In the genomic region with DNA sequence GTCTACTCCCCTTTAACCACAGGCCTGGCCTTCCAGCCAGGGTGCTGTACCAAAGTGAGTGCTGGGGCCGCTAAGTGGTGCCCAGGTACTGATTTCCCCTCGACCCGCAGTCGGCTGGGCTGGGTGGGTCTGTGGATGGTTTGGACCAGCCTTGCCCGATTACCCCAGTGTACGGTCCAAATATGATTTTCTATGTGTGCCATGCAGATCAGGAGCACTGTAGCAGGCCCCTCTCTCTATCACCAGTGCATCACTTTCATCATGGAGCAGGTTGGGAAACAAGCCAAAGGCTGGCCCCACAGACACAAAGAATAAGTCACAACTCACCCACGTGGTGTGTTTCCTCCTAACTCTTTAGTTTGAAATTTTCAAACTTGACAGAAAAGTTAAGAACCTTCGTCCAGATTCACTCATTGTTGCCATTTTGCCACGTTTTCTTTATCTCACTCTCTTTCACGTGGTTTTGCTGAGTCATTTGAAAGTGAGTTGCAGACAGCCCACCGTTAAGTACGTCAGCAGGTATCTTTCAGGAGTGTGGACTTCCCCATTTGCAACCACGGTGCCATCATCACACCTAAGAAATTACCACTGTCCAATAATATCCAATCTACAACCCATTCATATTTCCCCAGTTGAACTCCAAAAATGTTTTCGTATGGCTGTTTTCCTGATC, we compare ENCODE assay signal across 8 cellular contexts. TPM values are rescaled to one million over a fixed set of nuclear protein-coding genes. Genes with fewer than 3 reads are reported as not detected.
DNase-seq lines count a peak whose midpoint lies in the region; ATAC-seq and TF ChIP-seq lines count a peak whose summit lies in the region.

No MANE protein-coding gene starts in this region.

- WGBS in aorta, 2 donors, result 86% methylated on average over 14 of the region's 14 CpGs

- H3K4me1 Mint-ChIP-seq in naive B cell, result peaks cover 57 to 64% (median 63%) of the 10 kb centered on the region in 3 donors

- H3K4me3 Mint-ChIP-seq in naive B cell, result peak overlapping the region in 1 of 8 donors; percentile 75

- no peaks in the 10 kb centered on the region for H3K9me3 Mint-ChIP-seq in naive B cell

- H3K9me3 ChIP-seq in right atrium auricular region, result no peaks in the 10 kb centered on the region
- H3K9me3 ChIP-seq in aorta (ENCODE audit: control insufficient read depth, low read length), result no peaks in the 10 kb centered on the region

- intact Hi-C loops in cardiac septum (cut with DNase I) (no loop called here), aorta (cut with DNase I) (loop anchor here in 1 of 2 donors (10.0 kb wide), 1 partner anchor 57 kb away; no protein-coding TSS in a partner anchor)

- no peak for TF ChIP-seq CTCF in right atrium auricular region (IDR thresholded peaks at IDR 0.05)

- peak overlapping the region; percentile 63 to 94 (median 84) for H3K27ac Mint-ChIP-seq in naive B cell

- H3K4me3 ChIP-seq in right atrium auricular region, result no peak overlapping the region
- H3K4me3 ChIP-seq in aorta (ENCODE audit: low read length in 2 of 2), result no peak overlapping the region

- ATAC-seq in HG03442 (IDR thresholded peaks at IDR 0.05; ENCODE audit: unreplicated experiment), result peak; percentile 72
- peak; percentile 87 to 93 for ATAC-seq in naive B cell (ENCODE audit: low read depth in 2 of 2)
- no peak for ATAC-seq in aorta (ENCODE audit: low FRiP score)

- peak; percentile 69 for DNase-seq in cardiac septum (ENCODE audit: low spot score)
- no peak for DNase-seq in right atrium auricular region (ENCODE audit: low spot score)
- peak; percentile 48 for DNase-seq in activated naive CD4-positive, alpha-beta T cell treated with anti-CD3 and anti-CD28 coated beads, Interleukin-2, amount 50 U/mL, for 16 hours
- peak; percentile 50 for DNase-seq in naive B cell
- no peak for DNase-seq in aorta
- DNase-seq in nucleus accumbens (lab: John Stamatoyannopoulos, UW), result no peak
- no peak for DNase-seq in NCI-H2171 treated with DMSO at 0.1 percent for 48 hours (lab: John Stamatoyannopoulos, UW)

- H3K27me3 ChIP-seq in right atrium auricular region, result no peaks in the 10 kb centered on the region
- no peaks in the 10 kb centered on the region for H3K27me3 ChIP-seq in aorta (ENCODE audit: control insufficient read depth in 1 of 2, insufficient read depth in 2 of 2, low read length in 1 of 2)

- H3K36me3 ChIP-seq in right atrium auricular region (no peaks in the 10 kb centered on the region), aorta (ENCODE audit: control insufficient read depth in 1 of 2, insufficient read depth in 2 of 2, low read length in 1 of 2) (no peaks in the 10 kb centered on the region)

- peaks cover 0 to 4% (median 0%) of the 10 kb centered on the region in 3 donors for H3K27me3 Mint-ChIP-seq in naive B cell

- peaks cover 0 to 7% of the 10 kb centered on the region in 2 donors for H3K36me3 Mint-ChIP-seq in naive B cell

- H3K4me1 ChIP-seq in right atrium auricular region (peaks cover 0 to 54% of the 10 kb centered on the region in 2 donors), aorta (ENCODE audit: control insufficient read depth in 1 of 2, insufficient read depth in 2 of 2, low read length in 2 of 2) (no peaks in the 10 kb centered on the region)

- H3K27ac ChIP-seq in right atrium auricular region, result no peak overlapping the region
- H3K27ac ChIP-seq in aorta (ENCODE audit: low read depth in 1 of 2, low read length in 2 of 2), result no peak overlapping the region

RNA-seq across cellular contexts. Expression of a gene that starts 37.0 kb away (rescaled TPM):
- total RNA-seq in cardiac septum, result 3.9 TPM
- total RNA-seq in right atrium auricular region, result 1 to 10 TPM; 3.4 to 5.2 TPM
- 1 to 10 TPM in 5 of 6 donors, under 1 TPM in 1; 0.64 to 2.4 (median 2.0) TPM for polyA plus RNA-seq in naive B cell (ENCODE audit: low read depth in 6 of 6)
- total RNA-seq in aorta, result 10 to 100 TPM; 12.0 to 17.9 TPM
- 1 to 10 TPM; 4.3 to 9.0 TPM for polyA plus RNA-seq in aorta

Comparison
In these comparisons a context has a peak if more than half of its experiments do, and no peak if none do; other contexts are left out.
1. DNase-seq: peak in cardiac septum (single experiment), activated naive CD4-positive, alpha-beta T cell treated with anti-CD3 and anti-CD28 coated beads, Interleukin-2, amount 50 U/mL, for 16 hours (single experiment) and naive B cell (single experiment); none in right atrium auricular region (single experiment), aorta (0 of 2), nucleus accumbens (0 of 56) and NCI-H2171 treated with DMSO at 0.1 percent for 48 hours (single experiment).